ENCODE assay signal across 17 cellular contexts in genomic region chr2:77007668-77008067, GRCh38.
"Had no signal": no experiment of that assay in that cellular context is flagged by ENCODE, and none has a peak within 500 bp of the region (broad histone marks: within the 10 kb centered on the region; RNA-seq: fewer than 3 reads in every experiment).

No MANE protein-coding gene starts in this region.

- DNase-seq: activated effector memory CD4-positive, alpha-beta T cell treated with anti-CD3 and anti-CD28 coated beads, Interleukin-2, amount 50 U/mL, for 16 hours; activated T-cell treated with anti-CD3 and anti-CD28 coated beads, Interleukin-2, amount 50 U/mL, for 24 hours; amniotic stem cell; colonic mucosa; effector CD4-positive, alpha-beta T cell; kidney; left ventricle myocardium superior; mesenchymal stem cell; ovary; stimulated activated CD4-positive, alpha-beta T cell treated with anti-CD3 and anti-CD28 coated beads, Interleukin-2, amount 100 ng/mL, for 48 hours; stimulated activated naive CD8-positive, alpha-beta T cell treated with anti-CD3 and anti-CD28 coated beads, Interleukin-15, amount 100 ng/mL, for 72 hours; testis; upper lobe of right lung had no signal

- ATAC-seq: activated CD4-positive, CD25-positive, alpha-beta regulatory T cell treated with anti-CD3 and anti-CD28 coated beads, Interleukin-2, amount 50 U/mL, for 24 hours; activated naive CD4-positive, alpha-beta T cell treated with anti-CD3 and anti-CD28 coated beads, Interleukin-2, amount 50 U/mL, for 72 hours; left ventricle myocardium superior; stimulated activated naive CD8-positive, alpha-beta T cell treated with anti-CD3 and anti-CD28 coated beads, Interleukin-15, amount 100 ng/mL, for 72 hours; upper lobe of right lung had no signal

- H3K27ac Mint-ChIP-seq: activated naive CD4-positive, alpha-beta T cell treated with anti-CD3 and anti-CD28 coated beads, Interleukin-2, amount 50 U/mL, for 72 hours; activated T-cell treated with anti-CD3 and anti-CD28 coated beads, Interleukin-2, amount 50 U/mL, for 24 hours; nephron; stimulated activated naive CD8-positive, alpha-beta T cell treated with anti-CD3 and anti-CD28 coated beads, Interleukin-15, amount 100 ng/mL, for 72 hours; T-helper 2 cell treated with Interferon-gamma antibody and Interleukin-4, amounts not matched to agents 5 μg/mL and 100 μg/mL, for 36 hours had no signal

- H3K4me3 Mint-ChIP-seq: activated T-cell treated with anti-CD3 and anti-CD28 coated beads, Interleukin-2, amount 50 U/mL, for 24 hours; nephron; stimulated activated naive CD8-positive, alpha-beta T cell treated with anti-CD3 and anti-CD28 coated beads, Interleukin-15, amount 100 ng/mL, for 72 hours; T-helper 2 cell treated with Interferon-gamma antibody and Interleukin-4, amounts not matched to agents 5 μg/mL and 100 μg/mL, for 36 hours had no signal

- H3K27me3 Mint-ChIP-seq: activated T-cell treated with anti-CD3 and anti-CD28 coated beads, Interleukin-2, amount 50 U/mL, for 24 hours; stimulated activated naive CD8-positive, alpha-beta T cell treated with anti-CD3 and anti-CD28 coated beads, Interleukin-15, amount 100 ng/mL, for 72 hours had no signal

- H3K36me3 Mint-ChIP-seq: activated naive CD4-positive, alpha-beta T cell treated with anti-CD3 and anti-CD28 coated beads, Interleukin-2, amount 50 U/mL, for 72 hours had no signal

- H3K4me1 Mint-ChIP-seq: nephron; stimulated activated naive CD8-positive, alpha-beta T cell treated with anti-CD3 and anti-CD28 coated beads, Interleukin-15, amount 100 ng/mL, for 72 hours had no signal
